Comparison of ENCODE assay signal across 9 cellular contexts in the genomic region with DNA sequence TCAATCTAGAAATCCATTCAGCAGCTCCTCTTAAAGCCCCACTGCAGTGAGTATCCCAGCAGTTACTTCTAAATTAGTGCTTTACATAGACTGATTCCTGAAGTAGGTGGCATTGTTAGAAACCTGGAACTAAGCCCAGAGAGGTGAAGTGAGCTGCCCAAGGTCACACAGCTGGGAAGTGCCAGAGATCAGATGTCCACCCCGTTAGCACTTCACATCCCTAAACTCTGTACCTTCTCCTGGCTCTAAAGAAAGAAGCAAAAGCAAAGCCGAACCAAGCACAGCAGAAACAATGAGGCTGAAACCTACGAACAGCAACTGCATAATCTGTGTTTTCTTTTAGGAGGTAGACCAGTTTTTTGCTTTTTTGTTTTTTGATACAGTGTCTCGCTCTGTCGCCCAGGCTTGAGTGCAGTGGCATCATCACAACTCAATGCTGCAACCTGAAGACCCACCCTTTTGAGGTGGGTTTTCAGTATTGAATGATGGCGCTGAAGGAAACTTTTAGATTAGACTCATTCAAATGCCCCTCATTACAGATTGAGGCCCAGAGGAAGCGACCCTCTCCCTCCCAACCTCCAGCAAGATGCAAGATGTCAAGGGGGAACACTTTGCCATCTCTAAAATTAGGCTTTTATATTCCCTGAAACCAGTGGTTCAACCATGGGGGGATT. TPM values are rescaled to one million over a fixed set of nuclear protein-coding genes. Genes with fewer than 3 reads are reported as not detected.
DNase-seq lines count a peak whose midpoint lies in the region; ATAC-seq, FAIRE-seq and TF ChIP-seq lines count a peak whose summit lies in the region.
"Had no signal": no experiment of that assay in that cellular context is flagged by ENCODE, and none has a peak within 500 bp of the region (broad histone marks: within the 10 kb centered on the region; RNA-seq: fewer than 3 reads in every experiment).

No MANE protein-coding gene starts in this region.

- H3K27me3 ChIP-seq in keratinocyte (ENCODE audit: control insufficient read depth, extremely low read depth, insufficient read depth, low read length) = no peaks in the 10 kb centered on the region
- no peaks in the 10 kb centered on the region for H3K27me3 ChIP-seq in stomach smooth muscle (ENCODE audit: control insufficient read depth in 1 of 2, insufficient read depth in 2 of 2, low read length in 2 of 2)

- H3K27me3 Mint-ChIP-seq in activated T-helper 1 cell treated with anti-CD3 and anti-CD28 coated beads, Interleukin-12 subunit alpha, Interleukin-12 subunit beta, Interleukin-2, Interleukin-4 antibody, amounts not matched to agents 30 ng/mL and 10 ng/mL and 1 ng/mL, durations not matched to agents 14 hours and 24 hours and 36 hours (ENCODE audit: insufficient read depth) = no peaks in the 10 kb centered on the region

- intact Hi-C loops in activated T-helper 1 cell treated with anti-CD3 and anti-CD28 coated beads, Interleukin-12 subunit alpha, Interleukin-12 subunit beta, Interleukin-2, Interleukin-4 antibody, amounts not matched to agents 30 ng/mL and 10 ng/mL and 1 ng/mL, durations not matched to agents 14 hours and 24 hours and 36 hours (cut with micrococcal nuclease) = no loop called here

- peaks cover 7% of the 10 kb centered on the region for H3K36me3 Mint-ChIP-seq in activated T-helper 1 cell treated with anti-CD3 and anti-CD28 coated beads, Interleukin-12 subunit alpha, Interleukin-12 subunit beta, Interleukin-2, Interleukin-4 antibody, amounts not matched to agents 30 ng/mL and 10 ng/mL and 1 ng/mL, durations not matched to agents 14 hours and 24 hours and 36 hours (ENCODE audit: low read depth)

- no peak for FAIRE-seq in keratinocyte (lab: Jason Lieb, UNC)

- H3K4me2 ChIP-seq in keratinocyte (ENCODE audit: control insufficient read depth, extremely low read depth, insufficient read depth, low read depth, low read length) = peak overlapping the region; percentile 91

- no peak for TF ChIP-seq CTCF in keratinocyte (optimal IDR thresholded peaks at IDR 0.05 in 1 of 3, IDR thresholded peaks at IDR 0.05 in 1 of 3, conservative IDR thresholded peaks at IDR 0.05 in 1 of 3; ENCODE audit: extremely low read depth in 1 of 3, insufficient read depth in 2 of 3, low read length in 3 of 3)

- H3K36me3 ChIP-seq in keratinocyte (ENCODE audit: control insufficient read depth in 2 of 2, extremely low read depth in 1 of 2, insufficient read depth in 2 of 2, low read length in 2 of 2) = no peaks in the 10 kb centered on the region
- H3K36me3 ChIP-seq in stomach smooth muscle (ENCODE audit: control insufficient read depth in 2 of 2, insufficient read depth in 2 of 2, low read length in 2 of 2) = no peaks in the 10 kb centered on the region

- peak; percentile 50 for DNase-seq in NCI-H2196 (lab: John Stamatoyannopoulos, UW; ENCODE audit: unreplicated experiment)
- DNase-seq in NCI-H2196 treated with DMSO at 0.1 percent for 48 hours (lab: John Stamatoyannopoulos, UW; ENCODE audit: unreplicated experiment) = no peak
- no peak for DNase-seq in activated T-helper 1 cell treated with anti-CD3 and anti-CD28 coated beads, Interleukin-12 subunit alpha, Interleukin-12 subunit beta, Interleukin-2, Interleukin-4 antibody, amounts not matched to agents 30 ng/mL and 10 ng/mL and 1 ng/mL, durations not matched to agents 14 hours and 24 hours and 36 hours (ENCODE audit: low spot score)
- DNase-seq in keratinocyte (ENCODE audit: low read depth, low spot score) = no peak
- no peak for DNase-seq in NCI-H524 treated with DMSO at 0.1 percent for 48 hours (lab: John Stamatoyannopoulos, UW)
- DNase-seq: activated naive CD4-positive, alpha-beta T cell treated with Interleukin-2 at 50 U/mL for 16 hours had no signal

- peak overlapping the region in 2 of 3 experiments; percentile 13 to 26 for H3K4me3 ChIP-seq in keratinocyte (ENCODE audit: control insufficient read depth in 2 of 3, extremely low read depth in 1 of 3, insufficient read depth in 2 of 3, low read depth in 1 of 3, low read length in 3 of 3)
- peak overlapping the region; percentile 26 to 44 for H3K4me3 ChIP-seq in stomach smooth muscle (ENCODE audit: low read length in 2 of 2)

- H3K79me2 ChIP-seq in keratinocyte (ENCODE audit: control insufficient read depth, insufficient read depth, low read length) = peaks cover 19% of the 10 kb centered on the region

- H3K4me1 ChIP-seq in keratinocyte (ENCODE audit: control insufficient read depth, extremely low read depth, insufficient read depth, low read length) (peaks cover 69% of the 10 kb centered on the region), stomach smooth muscle (ENCODE audit: control insufficient read depth, insufficient read depth, low read length) (peaks cover 69% of the 10 kb centered on the region)

- H3K4me1 Mint-ChIP-seq in activated T-helper 1 cell treated with anti-CD3 and anti-CD28 coated beads, Interleukin-12 subunit alpha, Interleukin-12 subunit beta, Interleukin-2, Interleukin-4 antibody, amounts not matched to agents 30 ng/mL and 10 ng/mL and 1 ng/mL, durations not matched to agents 14 hours and 24 hours and 36 hours (ENCODE audit: low read depth) = peaks cover 7% of the 10 kb centered on the region

- no peaks in the 10 kb centered on the region for H3K9me3 Mint-ChIP-seq in activated T-helper 1 cell treated with anti-CD3 and anti-CD28 coated beads, Interleukin-12 subunit alpha, Interleukin-12 subunit beta, Interleukin-2, Interleukin-4 antibody, amounts not matched to agents 30 ng/mL and 10 ng/mL and 1 ng/mL, durations not matched to agents 14 hours and 24 hours and 36 hours

- H3K27ac ChIP-seq in keratinocyte (ENCODE audit: control insufficient read depth, insufficient read depth, low read length) (peak overlapping the region; percentile 99), stomach smooth muscle (ENCODE audit: low read length) (peak overlapping the region; percentile 99)

- dilution Hi-C loops in keratinocyte (cut with MboI; ENCODE audit: extremely low pct_ligation_motif_present, low sequenced_read_pairs) = no loop called here

- ATAC-seq in GM18520 (IDR thresholded peaks at IDR 0.05; ENCODE audit: unreplicated experiment) (no peak), GM19467 (IDR thresholded peaks at IDR 0.05; ENCODE audit: unreplicated experiment) (no peak)

- H3K9me3 ChIP-seq in keratinocyte (ENCODE audit: control insufficient read depth, low read depth, low read length) (no peaks in the 10 kb centered on the region), stomach smooth muscle (ENCODE audit: control insufficient read depth in 2 of 2, low read length in 2 of 2) (no peaks in the 10 kb centered on the region)

- H3K9me1 ChIP-seq in keratinocyte (ENCODE audit: control insufficient read depth, extremely low read depth, insufficient read depth, low read length) = no peaks in the 10 kb centered on the region

- H3K4me3 Mint-ChIP-seq in activated T-helper 1 cell treated with anti-CD3 and anti-CD28 coated beads, Interleukin-12 subunit alpha, Interleukin-12 subunit beta, Interleukin-2, Interleukin-4 antibody, amounts not matched to agents 30 ng/mL and 10 ng/mL and 1 ng/mL, durations not matched to agents 14 hours and 24 hours and 36 hours = no peak overlapping the region

- H3K9ac ChIP-seq in keratinocyte (ENCODE audit: control insufficient read depth, extremely low read depth, insufficient read depth, low read length) = peak overlapping the region; percentile 86
- H3K9ac ChIP-seq in stomach smooth muscle (ENCODE audit: low read length in 2 of 2) = peak overlapping the region; percentile 70 to 84

- no peak overlapping the region for H2AFZ ChIP-seq in keratinocyte (ENCODE audit: control insufficient read depth, low read length)

- peak overlapping the region; percentile 48 for H3K27ac Mint-ChIP-seq in activated T-helper 1 cell treated with anti-CD3 and anti-CD28 coated beads, Interleukin-12 subunit alpha, Interleukin-12 subunit beta, Interleukin-2, Interleukin-4 antibody, amounts not matched to agents 30 ng/mL and 10 ng/mL and 1 ng/mL, durations not matched to agents 14 hours and 24 hours and 36 hours

- H4K20me1 ChIP-seq in keratinocyte (ENCODE audit: control insufficient read depth, extremely low read depth, insufficient read depth, low read length) = no peaks in the 10 kb centered on the region

RNA-seq across cellular contexts. Expression of gene ZMYND8, which starts 3.2 kb away (rescaled TPM):
- 42.6 and 43.3 TPM in 2 replicates for total RNA-seq in activated T-helper 1 cell treated with anti-CD3 and anti-CD28 coated beads, Interleukin-12 subunit alpha, Interleukin-12 subunit beta, Interleukin-2, Interleukin-4 antibody, amounts not matched to agents 30 ng/mL and 10 ng/mL and 1 ng/mL, durations not matched to agents 14 hours and 24 hours and 36 hours
- 30.0 to 42.6 TPM (median 39.8 TPM) in 3 replicates for polyA plus RNA-seq in keratinocyte
- polyA plus RNA-seq in keratinocyte (2011; ENCODE audit: low read depth) = 49.3 TPM
- 21.6 and 26.9 TPM in 2 replicates for polyA plus RNA-seq in keratinocyte (2011; cell fraction: cytosol; rRNA removed)
- polyA plus RNA-seq in keratinocyte (2011; cell fraction: nucleus; rRNA removed) = 95.0 and 95.8 TPM in 2 replicates
- 34.7 and 37.8 TPM in 2 replicates for polyA plus RNA-seq in keratinocyte (2012; ENCODE audit: low replicate concordance)
- 40.3 to 48.9 TPM (median 40.8 TPM) in 3 replicates for polyA minus RNA-seq in keratinocyte
- 21.7 TPM for polyA minus RNA-seq in keratinocyte (2011; cell fraction: cytosol; rRNA and poly(A)+ RNA removed)
- polyA minus RNA-seq in keratinocyte (2011; cell fraction: nucleus; rRNA and poly(A)+ RNA removed) = 51.6 and 102 TPM in 2 replicates
